Comparison of ENCODE assay signal across 9 cellular contexts in genomic region chr19:7292352-7292949, GRCh38. TPM values are rescaled to one million over a fixed set of nuclear protein-coding genes. Genes with fewer than 3 reads are reported as not detected.
DNase-seq lines count a peak whose midpoint lies in the region; ATAC-seq and TF ChIP-seq lines count a peak whose summit lies in the region.
"Had no signal": no experiment of that assay in that cellular context is flagged by ENCODE, and none has a peak within 500 bp of the region (broad histone marks: within the 10 kb centered on the region; RNA-seq: fewer than 3 reads in every experiment).

No MANE protein-coding gene starts in this region.

- peaks cover 18% of the 10 kb centered on the region for H3K36me3 ChIP-seq in BLaER1

- H3K36me3 Mint-ChIP-seq in dendritic cell treated with granulocyte-macrophage colony-stimulating factor and Interleukin-4, amounts not matched to agents 40 ng/mL and 50 ng/mL, for 4 days (ENCODE audit: low read depth) = no peaks in the 10 kb centered on the region
- no peaks in the 10 kb centered on the region for H3K36me3 Mint-ChIP-seq in neural crest cell (ENCODE audit: low read depth)

- intact Hi-C loops in dendritic cell treated with granulocyte-macrophage colony-stimulating factor and Interleukin-4, amounts not matched to agents 40 ng/mL and 50 ng/mL, for 4 days (cut with micrococcal nuclease) = no loop called here

- peak overlapping the region; percentile 98 for H3K4me3 ChIP-seq in BLaER1
- peak overlapping the region; percentile 86 for H3K4me3 ChIP-seq in HL-60 (replicated peaks; ENCODE audit: insufficient read depth, low read length)

- peak overlapping the region; percentile 74 for H3K4me3 Mint-ChIP-seq in dendritic cell treated with granulocyte-macrophage colony-stimulating factor and Interleukin-4, amounts not matched to agents 40 ng/mL and 50 ng/mL, for 4 days
- H3K4me3 Mint-ChIP-seq in neural crest cell = peak overlapping the region; percentile 92

- no peaks in the 10 kb centered on the region for H3K9me3 Mint-ChIP-seq in dendritic cell treated with granulocyte-macrophage colony-stimulating factor and Interleukin-4, amounts not matched to agents 40 ng/mL and 50 ng/mL, for 4 days
- no peaks in the 10 kb centered on the region for H3K9me3 Mint-ChIP-seq in neural crest cell

- H3K4me1 ChIP-seq in BLaER1 = peaks cover 62% of the 10 kb centered on the region

- H3K4me1 Mint-ChIP-seq in dendritic cell treated with granulocyte-macrophage colony-stimulating factor and Interleukin-4, amounts not matched to agents 40 ng/mL and 50 ng/mL, for 4 days (ENCODE audit: low read depth) = peaks cover 37% of the 10 kb centered on the region
- H3K4me1 Mint-ChIP-seq in neural crest cell = peaks cover 19% of the 10 kb centered on the region

- no peak overlapping the region for H3K27ac Mint-ChIP-seq in dendritic cell treated with granulocyte-macrophage colony-stimulating factor and Interleukin-4, amounts not matched to agents 40 ng/mL and 50 ng/mL, for 4 days
- no peak overlapping the region for H3K27ac Mint-ChIP-seq in neural crest cell (ENCODE audit: unreplicated experiment)

- H3K9ac ChIP-seq in BLaER1 = peak overlapping the region; percentile 99

- H3K27ac ChIP-seq in BLaER1 = peak overlapping the region; percentile 98
- H3K27ac ChIP-seq in HL-60 (replicated peaks) = no peak overlapping the region

- H3K27me3 ChIP-seq in BLaER1 (no peaks in the 10 kb centered on the region), HL-60 (ENCODE audit: insufficient read depth, poor library complexity, severe bottlenecking) (no peaks in the 10 kb centered on the region)

- DNase-seq in HL-60 (ENCODE audit: low read depth in 1 of 2, low spot score in 1 of 2) (no peak), neural crest cell (ENCODE audit: low read depth, low spot score) (no peak), NCI-H2029 treated with DMSO at 0.1 percent for 48 hours (lab: John Stamatoyannopoulos, UW) (no peak), iPS-NIHi11 (ENCODE audit: low spot score) (no peak), T-helper 9 cell (no peak)
- DNase-seq: occipital lobe had no signal

- H3K27me3 Mint-ChIP-seq in dendritic cell treated with granulocyte-macrophage colony-stimulating factor and Interleukin-4, amounts not matched to agents 40 ng/mL and 50 ng/mL, for 4 days = peaks cover 5% of the 10 kb centered on the region
- peaks cover 30% of the 10 kb centered on the region for H3K27me3 Mint-ChIP-seq in neural crest cell (ENCODE audit: low read depth)

- peaks cover 56% of the 10 kb centered on the region for H4K20me1 ChIP-seq in BLaER1

- no peaks in the 10 kb centered on the region; the same call in 1 of the 2 replicates for H3K9me3 ChIP-seq in BLaER1

- peak overlapping the region; percentile 87 for H3K4me2 ChIP-seq in BLaER1

- TF ChIP-seq CTCF in HL-60 (IDR thresholded peaks at IDR 0.05; ENCODE audit: insufficient read depth, low read length) (no peak), neural crest cell (conservative IDR thresholded peaks at IDR 0.05) (no peak)

- ATAC-seq in GM21367 (IDR thresholded peaks at IDR 0.05; ENCODE audit: unreplicated experiment) = no peak

RNA-seq across cellular contexts. Expression of gene INSR, which starts 1.8 kb away (rescaled TPM):
- total RNA-seq in neural crest cell = 14.1 and 16.0 TPM in 2 replicates

RNA-seq across cellular contexts. Expression of gene ARHGEF18, which starts 56.3 kb away (rescaled TPM):
- 36.5 and 38.3 TPM in 2 replicates for total RNA-seq in neural crest cell
